In the genomic region with DNA sequence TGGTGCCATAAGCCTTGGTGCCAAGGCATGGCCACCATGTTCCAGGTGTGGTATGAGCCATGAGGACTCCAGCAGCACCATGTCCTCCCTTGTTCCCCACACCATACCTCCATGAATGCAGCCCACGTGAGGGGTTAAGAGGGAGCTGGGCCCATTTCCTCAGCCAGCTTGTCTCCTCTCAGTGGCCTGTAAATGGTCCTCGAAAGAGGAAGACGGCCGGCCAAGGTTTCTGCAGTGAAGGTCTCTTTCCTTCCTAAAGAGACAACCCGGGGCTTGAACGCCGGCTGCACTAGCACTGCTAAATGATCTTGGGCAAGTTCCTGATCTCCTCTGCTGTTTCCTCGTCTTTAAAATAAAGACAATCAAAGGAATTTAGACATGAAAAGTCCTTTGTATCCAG, we compare ENCODE assay signal across 4 cellular contexts.
"Had no signal": no experiment of that assay in that cellular context is flagged by ENCODE, and none has a peak within 500 bp of the region (broad histone marks: within the 10 kb centered on the region; RNA-seq: fewer than 3 reads in every experiment).

No MANE protein-coding gene starts in this region.

- ATAC-seq: GM23338, HepG2 had no signal

- DNase-seq: H9, HCEC 1CT had no signal

- H3K4me2 ChIP-seq: GM23338 had no signal

- H3K4me3 ChIP-seq: GM23338 had no signal

- H2AFZ ChIP-seq: GM23338 had no signal
